Comparison of ENCODE assay signal across 10 cellular contexts in genomic region chr6:167350322-167350721, GRCh38. TPM values are rescaled to one million over a fixed set of nuclear protein-coding genes. Genes with fewer than 3 reads are reported as not detected.
DNase-seq lines count a peak whose midpoint lies in the region; ATAC-seq and TF ChIP-seq lines count a peak whose summit lies in the region.
"Had no signal": no experiment of that assay in that cellular context is flagged by ENCODE, and none has a peak within 500 bp of the region (broad histone marks: within the 10 kb centered on the region; RNA-seq: fewer than 3 reads in every experiment).

No MANE protein-coding gene starts in this region.

- H3K9ac ChIP-seq in mesendoderm (ENCODE audit: low read length) = no peak overlapping the region

- TF ChIP-seq POLR2A in transverse colon (IDR thresholded peaks at IDR 0.05) = no peak

- no peak for ATAC-seq in activated naive CD8-positive, alpha-beta T cell treated with anti-CD3 and anti-CD28 coated beads, Interleukin-2, amount 10 ng/mL, durations not matched to agents 7 days and 5 days (ENCODE audit: low read depth)
- ATAC-seq in GM18519 (IDR thresholded peaks at IDR 0.05; ENCODE audit: low FRiP score, unreplicated experiment) = no peak

- H3K4me3 Mint-ChIP-seq in activated naive CD8-positive, alpha-beta T cell treated with anti-CD3 and anti-CD28 coated beads, Interleukin-2, amount 10 ng/mL, durations not matched to agents 7 days and 5 days = peak overlapping the region; percentile 82

- in situ Hi-C loops in transverse colon (cut with MboI; ENCODE audit: low pct_ligation_motif_present in 1 of 4, low pct_unique_long_range_greater_than_20kb in 1 of 4, low sequenced_read_pairs in 3 of 4) = loop anchor here in 2 of 4 donors (25.0 kb wide), 1 partner anchor 138 kb away; no protein-coding TSS in a partner anchor

- no peak overlapping the region for H4K5ac ChIP-seq in mesendoderm (ENCODE audit: low read length)

- H3K27me3 ChIP-seq in mesendoderm (ENCODE audit: insufficient read depth, low read length, poor library complexity) (peaks cover 2% of the 10 kb centered on the region), transverse colon (no peaks in the 10 kb centered on the region)

- H3K56ac ChIP-seq in mesendoderm (ENCODE audit: low read length) = no peak overlapping the region

- DNase-seq in activated naive CD4-positive, alpha-beta T cell treated with Interleukin-2 at 50 U/mL for 16 hours = peak; percentile 21
- no peak for DNase-seq in activated naive CD4-positive, alpha-beta T cell treated with anti-CD3 and anti-CD28 coated beads, Interleukin-2, amount 50 U/mL, for 16 hours
- DNase-seq in activated naive CD8-positive, alpha-beta T cell treated with anti-CD3 and anti-CD28 coated beads, Interleukin-2, amount 10 ng/mL, durations not matched to agents 7 days and 5 days = no peak
- DNase-seq in mesendoderm (no peak), transverse colon (no peak), pons (ENCODE audit: low spot score) (no peak), GM19238 (ENCODE audit: insufficient read length, low spot score) (no peak)
- DNase-seq: AML-193 had no signal

- intact Hi-C loops in transverse colon (cut with DNase I; ENCODE audit: low total_unique reads) = no loop called here

- no peaks in the 10 kb centered on the region for H3K36me3 ChIP-seq in mesendoderm (ENCODE audit: control insufficient read depth, insufficient read depth, low read length)
- no peaks in the 10 kb centered on the region for H3K36me3 ChIP-seq in transverse colon

- no peaks in the 10 kb centered on the region for H3K79me1 ChIP-seq in mesendoderm (ENCODE audit: low read length)

- H2BK120ac ChIP-seq in mesendoderm (ENCODE audit: low read depth, low read length) = no peak overlapping the region

- no peak overlapping the region for H3K23ac ChIP-seq in mesendoderm (ENCODE audit: low read length)

- TF ChIP-seq CTCF in transverse colon (IDR thresholded peaks at IDR 0.05) = no peak

- no peak overlapping the region for H2BK15ac ChIP-seq in mesendoderm (replicated peaks; ENCODE audit: low read depth)

- no peaks in the 10 kb centered on the region for H3K36me3 Mint-ChIP-seq in activated naive CD8-positive, alpha-beta T cell treated with anti-CD3 and anti-CD28 coated beads, Interleukin-2, amount 10 ng/mL, durations not matched to agents 7 days and 5 days

- no peaks in the 10 kb centered on the region for H3K79me2 ChIP-seq in mesendoderm (ENCODE audit: control insufficient read depth, insufficient read depth, low read length)

- H3K9me3 ChIP-seq in transverse colon = no peaks in the 10 kb centered on the region

- no peaks in the 10 kb centered on the region for H3K9me3 Mint-ChIP-seq in activated naive CD8-positive, alpha-beta T cell treated with anti-CD3 and anti-CD28 coated beads, Interleukin-2, amount 10 ng/mL, durations not matched to agents 7 days and 5 days

- no peak overlapping the region for H3K4ac ChIP-seq in mesendoderm (ENCODE audit: low read depth, low read length)

- H3K27ac Mint-ChIP-seq in activated naive CD8-positive, alpha-beta T cell treated with anti-CD3 and anti-CD28 coated beads, Interleukin-2, amount 10 ng/mL, durations not matched to agents 7 days and 5 days = peak overlapping the region; percentile 66

- no peak overlapping the region for H2BK5ac ChIP-seq in mesendoderm (ENCODE audit: low read length)

- no peak overlapping the region for H3K18ac ChIP-seq in mesendoderm (ENCODE audit: low read length)

- peaks cover 46% of the 10 kb centered on the region for H3K27me3 Mint-ChIP-seq in activated naive CD8-positive, alpha-beta T cell treated with anti-CD3 and anti-CD28 coated beads, Interleukin-2, amount 10 ng/mL, durations not matched to agents 7 days and 5 days

- no CpG with 5 or more reads among the region's 22 CpGs for WGBS in mesendoderm (ENCODE audit: extremely low coverage, insufficient coverage, low lambda C conversion rate)
- 11 to 20% methylated on average over 1 to 22 of the region's 22 CpGs for WGBS in transverse colon (ENCODE audit: low coverage in 1 of 2), 2 donors

- H3K4me3 ChIP-seq in mesendoderm (ENCODE audit: low read length) (no peak overlapping the region), transverse colon (peak overlapping the region in 3 of 4 donors; percentile 21 to 54 (median 51))

- H3K4me1 Mint-ChIP-seq in activated naive CD8-positive, alpha-beta T cell treated with anti-CD3 and anti-CD28 coated beads, Interleukin-2, amount 10 ng/mL, durations not matched to agents 7 days and 5 days = peaks cover 10% of the 10 kb centered on the region

- no peaks in the 10 kb centered on the region for H3K4me1 ChIP-seq in mesendoderm (ENCODE audit: control insufficient read depth, low read depth, low read length)
- H3K4me1 ChIP-seq in transverse colon = peaks cover 0 to 18% (median 9%) of the 10 kb centered on the region in 4 donors

- no peak for TF ChIP-seq EP300 in transverse colon (IDR thresholded peaks at IDR 0.05; ENCODE audit: low read depth)

- H3K4me2 ChIP-seq in mesendoderm (ENCODE audit: low read length) = peak overlapping the region; percentile 88

- POLR2A ChIA-PET in activated naive CD8-positive, alpha-beta T cell treated with anti-CD3 and anti-CD28 coated beads, Interleukin-2, amount 10 ng/mL, durations not matched to agents 7 days and 5 days (lab: Charles Lee) = no interaction called here

- H4K8ac ChIP-seq in mesendoderm (ENCODE audit: low read depth, low read length) = no peak overlapping the region

- H2AK5ac ChIP-seq in mesendoderm (ENCODE audit: low read length) = no peak overlapping the region

- no peak overlapping the region for H3K27ac ChIP-seq in mesendoderm (ENCODE audit: low read depth, low read length)
- peak overlapping the region; percentile 48 to 71 (median 62) for H3K27ac ChIP-seq in transverse colon

RNA-seq across cellular contexts. Expression of gene TTLL2, which starts 25.4 kb away (rescaled TPM):
- not detected for total RNA-seq in activated naive CD8-positive, alpha-beta T cell treated with anti-CD3 and anti-CD28 coated beads, Interleukin-2, amount 10 ng/mL, durations not matched to agents 7 days and 5 days
- polyA plus RNA-seq in mesendoderm (2013, experiment 1 of 2) = not detected
- polyA plus RNA-seq in mesendoderm (2013, experiment 2 of 2) = not detected
- not detected for total RNA-seq in transverse colon
- total RNA-seq: left lobe of liver had no signal

RNA-seq across cellular contexts. Expression of gene UNC93A, which starts 59.2 kb away (rescaled TPM):
- not detected for total RNA-seq in activated naive CD8-positive, alpha-beta T cell treated with anti-CD3 and anti-CD28 coated beads, Interleukin-2, amount 10 ng/mL, durations not matched to agents 7 days and 5 days
- 0.28 TPM for polyA plus RNA-seq in mesendoderm (2013, experiment 1 of 2)
- 0.24 TPM for polyA plus RNA-seq in mesendoderm (2013, experiment 2 of 2)
- total RNA-seq in transverse colon = not detected
